In genomic region chr21:37028579-37028978, GRCh38 we compare ENCODE assay signal across 29 cellular contexts. TPM values are rescaled to one million over a fixed set of nuclear protein-coding genes. Genes with fewer than 3 reads are reported as not detected.
DNase-seq lines count a peak whose midpoint lies in the region; FAIRE-seq and TF ChIP-seq lines count a peak whose summit lies in the region.
"Had no signal": no experiment of that assay in that cellular context is flagged by ENCODE, and none has a peak within 500 bp of the region (broad histone marks: within the 10 kb centered on the region; RNA-seq: fewer than 3 reads in every experiment).

No MANE protein-coding gene starts in this region.

- TF ChIP-seq CTCF in cardiac fibroblast (IDR thresholded peaks at IDR 0.05; ENCODE audit: low read depth, low read length) (no peak), RWPE1 (conservative IDR thresholded peaks at IDR 0.05; ENCODE audit: low read depth) (no peak), spleen (IDR thresholded peaks at IDR 0.05 in 8 of 11, conservative IDR thresholded peaks at IDR 0.05 in 3 of 11) (no peak)

- H3K4me1 ChIP-seq in spleen: no peaks in the 10 kb centered on the region
- H3K4me1 ChIP-seq: Caco-2, gastrocnemius medialis had no signal

- CTCF ChIA-PET in RWPE1 (lab: Yijun Ruan, JAX): no interaction called here

- POLR2A ChIA-PET in RWPE1 (lab: Yijun Ruan, JAX; ENCODE audit: low non-redundant PET): no interaction called here

- no peaks in the 10 kb centered on the region for H3K27me3 ChIP-seq in spleen (replicated peaks in 1 of 7)
- H3K27me3 ChIP-seq: gastrocnemius medialis, sigmoid colon had no signal

- intact Hi-C loops in spleen (cut with DNase I; ENCODE audit: low total_unique reads): no loop called here

- H3K27ac ChIP-seq in RWPE1: no peak overlapping the region
- no peak overlapping the region for H3K27ac ChIP-seq in spleen
- H3K27ac ChIP-seq: epithelial cell of prostate, gastrocnemius medialis, GM23248, sigmoid colon, WERI-Rb-1 had no signal

- FAIRE-seq in urothelium cell line (lab: Jason Lieb, UNC): no peak
- FAIRE-seq: islet of Langerhans had no signal

- H3K9me3 ChIP-seq in spleen: no peaks in the 10 kb centered on the region
- H3K9me3 ChIP-seq: Caco-2, gastrocnemius medialis, sigmoid colon had no signal

- no peak overlapping the region for H3K4me3 ChIP-seq in cardiac fibroblast (replicated peaks in 1 of 2; ENCODE audit: low read depth in 2 of 2, low read length in 2 of 2)
- H3K4me3 ChIP-seq in spleen: no peak overlapping the region
- H3K4me3 ChIP-seq: gastrocnemius medialis, GM23248, sigmoid colon had no signal

- 82 to 93% (median 86%) methylated on average over 4 of the region's 4 CpGs for WGBS in spleen, 5 donors

- no peak for TF ChIP-seq POLR2A in spleen (IDR thresholded peaks at IDR 0.05)

- H3K36me3 ChIP-seq in spleen: no peaks in the 10 kb centered on the region
- H3K36me3 ChIP-seq: gastrocnemius medialis, sigmoid colon, WERI-Rb-1 had no signal

- DNase-seq in A172 (ENCODE audit: low spot score): peak; percentile 14
- DNase-seq in M059J (ENCODE audit: low read depth): peak; percentile 28
- peak; percentile 9 to 30 for DNase-seq in cardiac fibroblast (ENCODE audit: low read depth in 2 of 2)
- DNase-seq in iris pigment epithelial cell (ENCODE audit: low read depth): peak; percentile 14
- DNase-seq in RWPE1 (ENCODE audit: low spot score): no peak
- no peak for DNase-seq in activated CD8-positive, alpha-beta memory T cell treated with anti-CD3 and anti-CD28 coated beads for 24 hours
- DNase-seq in urothelium cell line (ENCODE audit: low spot score): no peak
- no peak for DNase-seq in spleen
- DNase-seq: activated CD4-positive, alpha-beta T cell treated with anti-CD3 and anti-CD28 coated beads, Interleukin-2, amount 10 ng/mL, durations not matched to agents 24 days and 14 days; activated naive CD4-positive, alpha-beta T cell; activated T-cell treated with anti-CD3 and anti-CD28 coated beads, Interleukin-2, amount 50 U/mL, for 48 hours; C1 segment of cervical spinal cord; Caco-2; DMS79 treated with DMSO at 0.1 percent for 48 hours; gastrocnemius medialis; GM23248; hypothalamus; left ventricle myocardium superior; natural killer cell; NCI-H146; NCI-H524; RPMI8226; sigmoid colon; stimulated activated CD4-positive, alpha-beta T cell treated with anti-CD3 and anti-CD28 coated beads, Interleukin-15, amount 100 ng/mL, for 24 hours; WERI-Rb-1 had no signal

RNA-seq across cellular contexts. Expression of gene RIPPLY3, which starts 22.1 kb away (rescaled TPM):
- total RNA-seq in A172 (2014; rRNA removed; shearing (Covaris generic)): 0.43 TPM in 1 of 2 replicates, not detected in the other
- 0.62 and 0.64 TPM in 2 replicates for total RNA-seq in M059J (2014; rRNA removed; shearing (Covaris generic))
- not detected for total RNA-seq in spleen
- under 1 TPM in 1 of 3 donors, not detected in 2; 0.05 TPM for polyA plus RNA-seq in spleen
- total RNA-seq: gastrocnemius medialis, GM23248, HT-29, left ventricle myocardium superior, natural killer cell, sigmoid colon, urinary bladder had no signal
- polyA plus RNA-seq: GM23248 had no signal

RNA-seq across cellular contexts. Expression of gene PIGP, which starts 44.3 kb away (rescaled TPM):
- total RNA-seq in A172 (2014; rRNA removed; shearing (Covaris generic)): 22.3 and 28.6 TPM in 2 replicates
- total RNA-seq in M059J (2014; rRNA removed; shearing (Covaris generic)): 46.5 and 67.0 TPM in 2 replicates
- total RNA-seq in spleen: 10 to 100 TPM in 6 of 7 donors, 1 to 10 TPM in 1; 9.2 to 23.1 (median 12.8) TPM
- polyA plus RNA-seq in spleen: 10 to 100 TPM; 17.2 to 26.0 (median 19.9) TPM

RNA-seq across cellular contexts. Expression of gene TTC3, which starts 44.5 kb away (rescaled TPM):
- 127 and 147 TPM in 2 replicates for total RNA-seq in A172 (2014; rRNA removed; shearing (Covaris generic))
- 86.1 and 95.6 TPM in 2 replicates for total RNA-seq in M059J (2014; rRNA removed; shearing (Covaris generic))
- total RNA-seq in spleen: 100 to 1,000 TPM in 3 of 7 donors, 10 to 100 TPM in 4; 72.5 to 143 (median 93.7) TPM
- polyA plus RNA-seq in spleen: 10 to 100 TPM; 16.0 to 21.6 (median 21.0) TPM

Comparison
In these comparisons a context has a peak if more than half of its experiments do, and no peak if none do; other contexts are left out.
1. DNase-seq: peak in A172 (single experiment), M059J (single experiment), cardiac fibroblast (2 of 2) and iris pigment epithelial cell (single experiment); none in RWPE1 (single experiment), activated CD8-positive, alpha-beta memory T cell treated with anti-CD3 and anti-CD28 coated beads for 24 hours (single experiment), urothelium cell line (single experiment) and spleen (single experiment).